In the genomic region with DNA sequence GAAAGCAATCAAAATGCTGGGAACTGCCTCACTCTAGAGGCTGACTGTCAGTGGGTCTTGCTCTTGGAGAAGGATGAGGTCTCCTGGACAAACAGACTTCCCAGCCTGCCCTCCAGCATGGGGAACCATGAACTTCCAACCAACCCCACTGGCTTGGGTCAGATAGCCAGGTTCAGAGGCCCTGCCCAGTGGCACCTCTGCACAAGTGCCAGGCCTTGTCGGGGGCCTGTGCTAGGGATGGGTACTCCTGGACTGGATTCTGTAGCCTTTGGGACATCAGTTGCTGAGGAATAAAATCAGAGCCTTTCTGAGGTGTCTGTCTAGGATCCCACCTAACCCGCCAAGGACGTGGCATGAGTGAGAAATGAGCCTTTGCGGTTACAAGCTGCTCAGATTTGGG, we compare ENCODE assay signal across 22 cellular contexts.
A peak's percentile ranks its signal among the peaks of the same experiment; 100 is the strongest.
DNase-seq lines count a peak whose midpoint lies in the region; ATAC-seq, FAIRE-seq and TF ChIP-seq lines count a peak whose summit lies in the region.
"Had no signal": no experiment of that assay in that cellular context is flagged by ENCODE, and none has a peak within 500 bp of the region (broad histone marks: within the 10 kb centered on the region; RNA-seq: fewer than 3 reads in every experiment).

No MANE protein-coding gene starts in this region.

- no peak for TF ChIP-seq RAD21 in A549 (conservative IDR thresholded peaks at IDR 0.05 in 1 of 2, IDR thresholded peaks at IDR 0.05 in 1 of 2)

- H3K9me3 ChIP-seq in A549 (no peaks in the 10 kb centered on the region), spleen (no peaks in the 10 kb centered on the region)
- H3K9me3 ChIP-seq: HAP-1 had no signal

- peak in 1 of 2 experiments; percentile 42; a peak in 3 of 6 replicates for ATAC-seq in A549
- ATAC-seq in naive thymus-derived CD8-positive, alpha-beta T cell, result no peak
- ATAC-seq in GM19452 (IDR thresholded peaks at IDR 0.05; ENCODE audit: unreplicated experiment), result no peak

- intact Hi-C loops in spleen (cut with DNase I; ENCODE audit: low total_unique reads), result no loop called here

- H3K36me3 ChIP-seq in spleen, result no peaks in the 10 kb centered on the region
- H3K36me3 ChIP-seq: HAP-1 had no signal

- H3K4me1 Mint-ChIP-seq in naive thymus-derived CD8-positive, alpha-beta T cell, result no peaks in the 10 kb centered on the region
- H3K4me1 Mint-ChIP-seq: B cell; CD4-positive, CD25-positive, alpha-beta regulatory T cell had no signal

- peaks cover 8 to 35% (median 17%) of the 10 kb centered on the region in 5 donors for H3K27me3 Mint-ChIP-seq in naive thymus-derived CD8-positive, alpha-beta T cell

- H3K4me3 Mint-ChIP-seq in naive thymus-derived CD8-positive, alpha-beta T cell, result no peak overlapping the region
- H3K4me3 Mint-ChIP-seq: B cell; CD4-positive, CD25-positive, alpha-beta regulatory T cell had no signal

- TF ChIP-seq CTCF in A549 (IDR thresholded peaks at IDR 0.05) (no peak), coronary artery (IDR thresholded peaks at IDR 0.05) (no peak), spleen (IDR thresholded peaks at IDR 0.05 in 8 of 11, conservative IDR thresholded peaks at IDR 0.05 in 3 of 11) (no peak)

- H3K4me3 ChIP-seq in A549 (no peak overlapping the region), coronary artery (no peak overlapping the region), spleen (no peak overlapping the region)
- H3K4me3 ChIP-seq: HAP-1, PC-9 had no signal

- TF ChIP-seq EP300 in A549 (IDR thresholded peaks at IDR 0.05), result no peak

- peak overlapping the region; percentile 20 to 31; a peak in 2 of 6 replicates for H3K27ac ChIP-seq in A549
- H3K27ac ChIP-seq in coronary artery, result no peak overlapping the region
- H3K27ac ChIP-seq in spleen, result no peak overlapping the region
- H3K27ac ChIP-seq: PC-9 had no signal

- DNase-seq in activated CD8-positive, alpha-beta memory T cell treated with anti-CD3 and anti-CD28 coated beads for 24 hours, result peak; percentile 35
- no peak for DNase-seq in activated CD8-positive, alpha-beta memory T cell treated with anti-CD3 and anti-CD28 coated beads, Interleukin-2, amount 50 U/mL, for 4 hours
- DNase-seq in A549 (ENCODE audit: low read depth in 1 of 2, low spot score in 1 of 2) (no peak), coronary artery (ENCODE audit: low spot score) (peak; percentile 61), spleen (peak; percentile 64), inferior parietal cortex (ENCODE audit: extremely low spot score) (no peak)
- no peak for DNase-seq in naive thymus-derived CD8-positive, alpha-beta T cell
- DNase-seq: CD4-positive, CD25-positive, alpha-beta regulatory T cell; DMS79; KBM-7; MM.1S; NCI-H1048; NCI-H1436 treated with DMSO at 0.1 percent for 48 hours; NCI-H2227 treated with DMSO at 0.1 percent for 48 hours; NCI-H510A; PC-9; RPMI8226; SIG-M5 had no signal

- WGBS in A549 (ENCODE audit: missing lambda C conversion rate), result 95% methylated on average over 3 of the region's 4 CpGs
- WGBS in spleen, 5 donors, result 84 to 99% (median 90%) methylated on average over 3 to 4 of the region's 4 CpGs

- H3K4me1 ChIP-seq in A549 (peaks cover 16% of the 10 kb centered on the region; the same call in 2 of the 3 replicates), spleen (no peaks in the 10 kb centered on the region)
- H3K4me1 ChIP-seq: HAP-1 had no signal

- H3K27ac Mint-ChIP-seq in naive thymus-derived CD8-positive, alpha-beta T cell, result no peak overlapping the region
- H3K27ac Mint-ChIP-seq: B cell had no signal

- CTCF ChIA-PET in A549 (lab: Yijun Ruan, JAX), result interaction anchor here (0.9 kb wide), 1 partner anchor 22 kb away, joined by 4 read pairs; no protein-coding TSS in a partner anchor

- POLR2A ChIA-PET in A549 (lab: Yijun Ruan, JAX), result no interaction called here
- POLR2A ChIA-PET in naive thymus-derived CD8-positive, alpha-beta T cell (lab: Charles Lee), result no interaction called here

- H3K4me2 ChIP-seq in A549, result peak overlapping the region; percentile 54
- H3K4me2 ChIP-seq: PC-9 had no signal

- no peaks in the 10 kb centered on the region for H3K9me3 Mint-ChIP-seq in naive thymus-derived CD8-positive, alpha-beta T cell

- H3K36me3 Mint-ChIP-seq in naive thymus-derived CD8-positive, alpha-beta T cell, result no peaks in the 10 kb centered on the region
- H3K36me3 Mint-ChIP-seq: CD4-positive, CD25-positive, alpha-beta regulatory T cell had no signal

- TF ChIP-seq POLR2A in A549 (IDR thresholded peaks at IDR 0.05; ENCODE audit: low read length), result no peak
- no peak for TF ChIP-seq POLR2A in spleen (IDR thresholded peaks at IDR 0.05)

- FAIRE-seq in A549 (lab: Jason Lieb, UNC), result no peak
- FAIRE-seq: A204.1 had no signal

- H3K27me3 ChIP-seq in spleen (replicated peaks in 1 of 7), result peaks cover 0 to 52% (median 0%) of the 10 kb centered on the region in 7 donors

TF ChIP-seq in A549, 52 proteins besides CTCF, POLR2A, EP300 and RAD21:
- TF ChIP-seq RARB (CRISPR knock-in tag; IDR thresholded peaks at IDR 0.05), result no peak
- TF ChIP-seq JUNB (IDR thresholded peaks at IDR 0.05), result no peak
- no peak for TF ChIP-seq CHD4 (IDR thresholded peaks at IDR 0.05; ENCODE audit: borderline replicate concordance)
- TF ChIP-seq CHD2 (IDR thresholded peaks at IDR 0.05; ENCODE audit: low read length, partially characterized antibody), result no peak
- TF ChIP-seq EHMT2 (IDR thresholded peaks at IDR 0.05; ENCODE audit: low read depth), result no peak
- TF ChIP-seq BHLHE40 (IDR thresholded peaks at IDR 0.05; ENCODE audit: low read depth, low read length), result no peak
- TF ChIP-seq, protein P1, sequence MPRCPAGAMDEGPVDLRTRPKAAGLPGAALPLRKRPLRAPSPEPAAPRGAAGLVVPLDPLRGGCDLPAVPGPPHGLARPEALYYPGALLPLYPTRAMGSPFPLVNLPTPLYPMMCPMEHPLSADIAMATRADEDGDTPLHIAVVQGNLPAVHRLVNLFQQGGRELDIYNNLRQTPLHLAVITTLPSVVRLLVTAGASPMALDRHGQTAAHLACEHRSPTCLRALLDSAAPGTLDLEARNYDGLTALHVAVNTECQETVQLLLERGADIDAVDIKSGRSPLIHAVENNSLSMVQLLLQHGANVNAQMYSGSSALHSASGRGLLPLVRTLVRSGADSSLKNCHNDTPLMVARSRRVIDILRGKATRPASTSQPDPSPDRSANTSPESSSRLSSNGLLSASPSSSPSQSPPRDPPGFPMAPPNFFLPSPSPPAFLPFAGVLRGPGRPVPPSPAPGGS (IDR thresholded peaks at IDR 0.05), result no peak
- no peak for TF ChIP-seq ZC3H11A (IDR thresholded peaks at IDR 0.05)
- no peak for TF ChIP-seq NR3C1 (IDR thresholded peaks at IDR 0.05)
- TF ChIP-seq EHF (CRISPR knock-in tag; IDR thresholded peaks at IDR 0.05), result no peak

Comparison
In these comparisons a context has a peak if more than half of its experiments do, and no peak if none do; other contexts are left out.
1. DNase-seq: peak in activated CD8-positive, alpha-beta memory T cell treated with anti-CD3 and anti-CD28 coated beads for 24 hours (single experiment), coronary artery (single experiment) and spleen (single experiment); none in activated CD8-positive, alpha-beta memory T cell treated with anti-CD3 and anti-CD28 coated beads, Interleukin-2, amount 50 U/mL, for 4 hours (single experiment), A549 (0 of 2), naive thymus-derived CD8-positive, alpha-beta T cell (0 of 10) and inferior parietal cortex (single experiment).
2. H3K27ac ChIP-seq: peak in A549 (2 of 2); none in coronary artery (0 of 2) and spleen (0 of 8).